26 cellular contexts compared by ENCODE assay signal in the genomic region with DNA sequence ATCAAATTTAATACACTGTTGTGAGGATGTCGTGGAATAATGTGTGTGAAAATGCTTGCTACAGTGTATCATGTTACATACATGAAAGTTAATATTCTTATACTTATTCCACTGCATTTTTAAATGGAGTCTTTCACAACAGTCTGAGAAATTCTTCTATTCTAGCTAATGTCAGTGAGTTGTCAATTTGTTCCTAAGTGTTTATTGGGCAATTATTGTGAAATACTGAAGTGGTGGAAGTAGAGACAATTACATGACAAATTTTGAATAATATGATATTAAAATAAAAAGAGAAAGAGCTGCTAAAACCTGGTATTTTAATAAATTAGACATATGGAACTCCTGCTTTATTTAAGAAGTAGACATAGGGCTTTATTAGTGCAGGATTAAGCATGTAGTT.
"Had no signal": no experiment of that assay in that cellular context is flagged by ENCODE, and none has a peak within 500 bp of the region (broad histone marks: within the 10 kb centered on the region; RNA-seq: fewer than 3 reads in every experiment).

No MANE protein-coding gene starts in this region.

- H3K27ac ChIP-seq: brain microvascular endothelial cell, SK-N-MC had no signal

- H3K27me3 ChIP-seq: brain microvascular endothelial cell had no signal

- DNase-seq: activated CD4-positive, alpha-beta memory T cell treated with anti-CD3 and anti-CD28 coated beads for 36 hours; activated CD4-positive, alpha-beta T cell treated with anti-CD3 and anti-CD28 coated beads, Interleukin-2, amount 10 ng/mL, durations not matched to agents 7 days and 5 days; activated CD4-positive, CD25-positive, alpha-beta regulatory T cell; activated CD8-positive, alpha-beta memory T cell treated with anti-CD3 and anti-CD28 coated beads for 24 hours; activated effector memory CD4-positive, alpha-beta T cell treated with anti-CD3 and anti-CD28 coated beads, Interleukin-2, amount 50 U/mL, for 16 hours; activated naive CD4-positive, alpha-beta T cell treated with Interleukin-2 at 50 U/mL for 16 hours; activated T-cell treated with anti-CD3 and anti-CD28 coated beads, Interleukin-2, amount 50 U/mL, for 4 hours; brain microvascular endothelial cell; KG1; NCI-H1105 treated with DMSO at 0.1 percent for 48 hours; NCI-H1436 treated with DMSO at 0.1 percent for 48 hours; NCI-H187; NCI-H2081; NCI-H510A treated with DMSO at 0.1 percent for 48 hours; NCI-H69; NK-92 treated with Interleukin-12 subunit alpha and Interleukin-12 subunit beta, amount 100 ng/mL, for 24 hours; OCI-M1; RPMI8226; T-cell; T-helper 2 cell; T1000 had no signal

- H3K27ac Mint-ChIP-seq: activated CD4-positive, alpha-beta memory T cell treated with anti-CD3 and anti-CD28 coated beads for 36 hours; activated CD4-positive, alpha-beta T cell treated with anti-CD3 and anti-CD28 coated beads, Interleukin-2, amount 10 ng/mL, durations not matched to agents 7 days and 5 days; activated naive CD8-positive, alpha-beta T cell; T-cell had no signal

- H3K36me3 ChIP-seq: brain microvascular endothelial cell had no signal

- H3K36me3 Mint-ChIP-seq: activated CD4-positive, alpha-beta memory T cell treated with anti-CD3 and anti-CD28 coated beads for 36 hours; activated naive CD8-positive, alpha-beta T cell; T-cell had no signal

- H3K27me3 Mint-ChIP-seq: activated CD4-positive, alpha-beta memory T cell treated with anti-CD3 and anti-CD28 coated beads for 36 hours; activated CD4-positive, alpha-beta T cell treated with anti-CD3 and anti-CD28 coated beads, Interleukin-2, amount 10 ng/mL, durations not matched to agents 7 days and 5 days; activated naive CD8-positive, alpha-beta T cell; T-cell had no signal

- FAIRE-seq: TTC549 had no signal

- H3K4me3 Mint-ChIP-seq: activated CD4-positive, alpha-beta memory T cell treated with anti-CD3 and anti-CD28 coated beads for 36 hours; activated CD4-positive, alpha-beta T cell treated with anti-CD3 and anti-CD28 coated beads, Interleukin-2, amount 10 ng/mL, durations not matched to agents 7 days and 5 days; activated naive CD8-positive, alpha-beta T cell; activated T-cell treated with anti-CD3 and anti-CD28 coated beads, Interleukin-2, amount 50 U/mL, for 4 hours; T-cell had no signal

- H3K4me1 Mint-ChIP-seq: activated CD4-positive, alpha-beta T cell treated with anti-CD3 and anti-CD28 coated beads, Interleukin-2, amount 10 ng/mL, durations not matched to agents 7 days and 5 days; T-cell had no signal

- ATAC-seq: activated T-cell treated with anti-CD3 and anti-CD28 coated beads, Interleukin-2, amount 50 U/mL, for 4 hours; Panc1; Right ventricle myocardium inferior; T-cell had no signal

- H3K4me3 ChIP-seq: SK-N-MC had no signal
